26 cellular contexts compared by ENCODE assay signal in the genomic region with DNA sequence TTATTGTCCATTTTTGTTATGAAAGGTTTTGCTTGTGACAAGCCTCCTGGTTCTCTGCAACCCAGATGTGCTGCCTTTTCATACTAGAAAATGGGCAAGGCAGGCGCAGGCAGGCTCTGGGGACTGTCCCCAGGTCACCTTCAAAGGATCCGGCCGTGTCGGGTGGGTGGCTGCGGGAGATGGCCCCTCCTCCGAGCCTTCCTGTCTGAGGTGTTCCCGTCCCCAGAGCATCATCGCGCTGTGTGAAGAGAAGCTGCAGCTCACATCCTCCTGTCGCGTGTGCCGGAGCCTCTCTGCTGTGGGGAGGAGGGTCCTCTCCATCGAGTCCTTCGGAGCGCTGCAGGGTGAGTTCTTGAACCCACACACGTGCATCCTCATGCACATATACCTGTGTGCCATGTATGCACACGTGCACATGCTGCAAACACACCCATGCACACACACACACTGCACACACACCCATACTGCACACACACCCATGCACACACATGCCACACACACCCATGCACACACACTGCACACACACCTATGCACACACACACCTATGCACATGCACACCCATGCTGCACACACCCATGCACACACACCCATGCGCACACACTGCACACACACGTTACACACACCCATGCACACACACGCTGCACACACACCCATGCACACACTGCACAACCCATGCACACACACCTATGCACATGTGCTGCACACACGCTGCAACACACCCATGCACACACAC. TPM values are rescaled to one million over a fixed set of nuclear protein-coding genes. Genes with fewer than 3 reads are reported as not detected.
"Had no signal": no experiment of that assay in that cellular context is flagged by ENCODE, and none has a peak within 500 bp of the region (broad histone marks: within the 10 kb centered on the region; RNA-seq: fewer than 3 reads in every experiment).

No MANE protein-coding gene starts in this region.

- H3K36me3 ChIP-seq: left lung, lower lobe of right lung, neutrophil, stomach, thoracic aorta, transverse colon had no signal

- ATAC-seq: left lung; lower lobe of right lung; natural killer cell treated with Interleukin-12 subunit alpha and Interleukin-12 subunit beta and Interleukin-15 and Interleukin-18, amount 100 ng/mL, for 72 hours; psoas muscle had no signal

- H3K4me1 ChIP-seq: left lung, lower lobe of right lung, psoas muscle, stomach, transverse colon had no signal

- H3K27ac ChIP-seq: dorsolateral prefrontal cortex, left lung, lower lobe of right lung, neutrophil, psoas muscle, stomach, thoracic aorta, transverse colon had no signal

- FAIRE-seq: frontal cortex, small intestine had no signal

- H3K9me3 ChIP-seq: left lung, lower lobe of right lung, neutrophil, psoas muscle, stomach, thoracic aorta, transverse colon had no signal

- DNase-seq: cortex of kidney; effector CD8-positive, alpha-beta T cell; islet precursor cell; lower lobe of right lung; psoas muscle; retina; small intestine; stimulated activated CD4-positive, alpha-beta T cell treated with anti-CD3 and anti-CD28 coated beads, Interleukin-12 subunit alpha, Interleukin-12 subunit beta, amount 100 ng/mL, for 4 hours; stimulated activated naive CD4-positive, alpha-beta T cell; stomach; substantia nigra; transverse colon had no signal

- H3K4me3 ChIP-seq: dorsolateral prefrontal cortex, left lung, lower lobe of right lung, psoas muscle, stomach, thoracic aorta, transverse colon had no signal

- H3K27me3 ChIP-seq: dorsolateral prefrontal cortex, neutrophil, transverse colon had no signal

RNA-seq across cellular contexts. Expression of a gene that starts 23.8 kb away (rescaled TPM):
- total RNA-seq: glomerular endothelial cell, myocyte, osteoblast had no signal

RNA-seq across cellular contexts. Expression of a gene that starts 46.2 kb away (rescaled TPM):
- total RNA-seq: fibroblast of lung; frontal cortex; glomerular endothelial cell; left lung; lower lobe of right lung; mesothelial cell of epicardium; mucosa of gallbladder; myocyte; natural killer cell treated with Interleukin-12 subunit alpha and Interleukin-12 subunit beta and Interleukin-15 and Interleukin-18, amount 100 ng/mL, for 72 hours; osteoblast; psoas muscle; stomach; thoracic aorta; transverse colon; urinary bladder had no signal
- polyA plus RNA-seq: esophagus, fibroblast of lung, psoas muscle, small intestine, stomach, urinary bladder had no signal

RNA-seq across cellular contexts. Expression of a gene that starts 53.8 kb away (rescaled TPM):
- total RNA-seq: fibroblast of lung; frontal cortex; glomerular endothelial cell; natural killer cell treated with Interleukin-12 subunit alpha and Interleukin-12 subunit beta and Interleukin-15 and Interleukin-18, amount 100 ng/mL, for 72 hours; osteoblast; urinary bladder had no signal
- polyA plus RNA-seq: fibroblast of lung had no signal
